In the genomic region with DNA sequence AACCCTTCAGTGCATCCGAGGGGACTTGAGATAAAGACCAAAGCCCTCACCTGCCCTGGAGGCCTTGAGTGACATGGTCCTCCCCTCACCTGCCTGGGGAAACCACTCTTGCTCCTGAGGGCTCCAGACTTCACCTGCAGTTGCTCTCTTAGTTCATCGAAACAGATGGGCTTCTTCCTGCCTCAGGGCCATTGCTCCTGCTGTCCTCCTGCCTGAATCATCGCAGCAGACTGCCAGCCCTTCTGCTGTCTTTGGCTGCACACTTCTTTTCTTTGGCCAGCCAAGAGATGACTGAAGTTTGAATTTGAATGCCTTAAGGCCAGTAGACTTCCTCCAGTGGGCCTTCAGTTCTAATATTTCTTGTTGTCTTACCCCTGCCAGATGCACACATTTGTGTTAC, we compare ENCODE assay signal across 2 cellular contexts.
TF ChIP-seq lines count a peak whose summit lies in the region.

No MANE protein-coding gene starts in this region.

TF ChIP-seq in A549, 52 proteins besides CTCF, POLR2A, EP300 and RAD21 (continued from another document):
- TF ChIP-seq, protein P1, sequence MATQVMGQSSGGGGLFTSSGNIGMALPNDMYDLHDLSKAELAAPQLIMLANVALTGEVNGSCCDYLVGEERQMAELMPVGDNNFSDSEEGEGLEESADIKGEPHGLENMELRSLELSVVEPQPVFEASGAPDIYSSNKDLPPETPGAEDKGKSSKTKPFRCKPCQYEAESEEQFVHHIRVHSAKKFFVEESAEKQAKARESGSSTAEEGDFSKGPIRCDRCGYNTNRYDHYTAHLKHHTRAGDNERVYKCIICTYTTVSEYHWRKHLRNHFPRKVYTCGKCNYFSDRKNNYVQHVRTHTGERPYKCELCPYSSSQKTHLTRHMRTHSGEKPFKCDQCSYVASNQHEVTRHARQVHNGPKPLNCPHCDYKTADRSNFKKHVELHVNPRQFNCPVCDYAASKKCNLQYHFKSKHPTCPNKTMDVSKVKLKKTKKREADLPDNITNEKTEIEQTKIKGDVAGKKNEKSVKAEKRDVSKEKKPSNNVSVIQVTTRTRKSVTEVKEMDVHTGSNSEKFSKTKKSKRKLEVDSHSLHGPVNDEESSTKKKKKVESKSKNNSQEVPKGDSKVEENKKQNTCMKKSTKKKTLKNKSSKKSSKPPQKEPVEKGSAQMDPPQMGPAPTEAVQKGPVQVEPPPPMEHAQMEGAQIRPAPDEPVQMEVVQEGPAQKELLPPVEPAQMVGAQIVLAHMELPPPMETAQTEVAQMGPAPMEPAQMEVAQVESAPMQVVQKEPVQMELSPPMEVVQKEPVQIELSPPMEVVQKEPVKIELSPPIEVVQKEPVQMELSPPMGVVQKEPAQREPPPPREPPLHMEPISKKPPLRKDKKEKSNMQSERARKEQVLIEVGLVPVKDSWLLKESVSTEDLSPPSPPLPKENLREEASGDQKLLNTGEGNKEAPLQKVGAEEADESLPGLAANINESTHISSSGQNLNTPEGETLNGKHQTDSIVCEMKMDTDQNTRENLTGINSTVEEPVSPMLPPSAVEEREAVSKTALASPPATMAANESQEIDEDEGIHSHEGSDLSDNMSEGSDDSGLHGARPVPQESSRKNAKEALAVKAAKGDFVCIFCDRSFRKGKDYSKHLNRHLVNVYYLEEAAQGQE (IDR thresholded peaks at IDR 0.05): no peak
- TF ChIP-seq CBX8 (IDR thresholded peaks at IDR 0.05) (no peak), FOSB (CRISPR knock-in tag; IDR thresholded peaks at IDR 0.05) (no peak), MYC (IDR thresholded peaks at IDR 0.05; ENCODE audit: borderline replicate concordance, low read length) (no peak), CBX2 (IDR thresholded peaks at IDR 0.05; ENCODE audit: borderline replicate concordance, low read depth) (no peak), TP53 (CRISPR knock-in tag; IDR thresholded peaks at IDR 0.05) (no peak), PHF8 (IDR thresholded peaks at IDR 0.05; ENCODE audit: borderline replicate concordance, low read depth) (no peak), HOXA7 (CRISPR knock-in tag; IDR thresholded peaks at IDR 0.05) (no peak), MAZ (IDR thresholded peaks at IDR 0.05; ENCODE audit: borderline replicate concordance, low read depth, low read length) (no peak), GATA3 (IDR thresholded peaks at IDR 0.05; ENCODE audit: borderline replicate concordance) (no peak)

TF ChIP-seq in K562, 482 proteins besides CTCF, POLR2A, EP300 and RAD21 (continued from another document):
- TF ChIP-seq PKNOX1 (IDR thresholded peaks at IDR 0.05): no peak
- no peak for TF ChIP-seq DACH1 (IDR thresholded peaks at IDR 0.05; ENCODE audit: partially characterized antibody)
- TF ChIP-seq BCL6 (CRISPR knock-in tag; IDR thresholded peaks at IDR 0.05): no peak
- no peak for TF ChIP-seq SLC30A9 (CRISPR knock-in tag; IDR thresholded peaks at IDR 0.05)
- TF ChIP-seq LCOR (CRISPR knock-in tag; IDR thresholded peaks at IDR 0.05): no peak
- TF ChIP-seq TCF7 (IDR thresholded peaks at IDR 0.05; ENCODE audit: borderline replicate concordance): no peak
- TF ChIP-seq ZNF175 (CRISPR knock-in tag; IDR thresholded peaks at IDR 0.05; ENCODE audit: low read depth): no peak
- TF ChIP-seq MCM2 (IDR thresholded peaks at IDR 0.05; ENCODE audit: low read depth): no peak
- TF ChIP-seq NELFE (IDR thresholded peaks at IDR 0.05; ENCODE audit: insufficient read depth, insufficient read length): no peak
- TF ChIP-seq ESRRA (IDR thresholded peaks at IDR 0.05; ENCODE audit: borderline replicate concordance, low read depth): no peak
- no peak for TF ChIP-seq POU5F1 (IDR thresholded peaks at IDR 0.05; ENCODE audit: borderline replicate concordance, low read depth, low read length, partially characterized antibody)
- TF ChIP-seq MAFF (IDR thresholded peaks at IDR 0.05; ENCODE audit: low read length): no peak
